In the genomic region with DNA sequence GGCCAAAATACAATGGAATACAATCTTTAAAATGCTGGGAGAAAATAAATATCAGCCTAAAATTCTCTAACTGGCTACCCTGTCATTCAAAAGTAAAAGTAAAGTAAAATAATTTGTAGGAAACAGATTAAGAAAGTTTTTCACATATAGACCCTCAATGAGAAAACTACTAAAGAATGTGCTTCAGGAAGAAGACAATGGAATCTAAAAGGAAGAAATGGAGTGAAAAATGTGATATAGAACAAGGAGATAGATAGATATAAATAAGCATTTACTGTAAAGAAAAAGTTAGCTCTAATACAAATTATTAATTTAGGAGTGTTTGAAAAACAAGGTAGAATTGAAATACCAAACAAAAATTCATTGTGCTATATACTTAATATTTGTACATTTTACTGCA, we compare ENCODE assay signal across 11 cellular contexts.
"Had no signal": no experiment of that assay in that cellular context is flagged by ENCODE, and none has a peak within 500 bp of the region (broad histone marks: within the 10 kb centered on the region; RNA-seq: fewer than 3 reads in every experiment).

No MANE protein-coding gene starts in this region.

- ATAC-seq: GM23338, HCT116 had no signal

- H3K4me3 ChIP-seq: GM23248, GM23338, HAP-1 had no signal

- DNase-seq: GM23248, GOT3, H7, H9, HCEC 1CT, HFFc6 had no signal

- H3K27ac ChIP-seq: GM23248 had no signal

- FAIRE-seq: H1, H54 had no signal

- H3K36me3 ChIP-seq: HAP-1 had no signal

- H3K4me1 ChIP-seq: HAP-1 had no signal

- H3K9me3 ChIP-seq: HAP-1 had no signal
